In the genomic region with DNA sequence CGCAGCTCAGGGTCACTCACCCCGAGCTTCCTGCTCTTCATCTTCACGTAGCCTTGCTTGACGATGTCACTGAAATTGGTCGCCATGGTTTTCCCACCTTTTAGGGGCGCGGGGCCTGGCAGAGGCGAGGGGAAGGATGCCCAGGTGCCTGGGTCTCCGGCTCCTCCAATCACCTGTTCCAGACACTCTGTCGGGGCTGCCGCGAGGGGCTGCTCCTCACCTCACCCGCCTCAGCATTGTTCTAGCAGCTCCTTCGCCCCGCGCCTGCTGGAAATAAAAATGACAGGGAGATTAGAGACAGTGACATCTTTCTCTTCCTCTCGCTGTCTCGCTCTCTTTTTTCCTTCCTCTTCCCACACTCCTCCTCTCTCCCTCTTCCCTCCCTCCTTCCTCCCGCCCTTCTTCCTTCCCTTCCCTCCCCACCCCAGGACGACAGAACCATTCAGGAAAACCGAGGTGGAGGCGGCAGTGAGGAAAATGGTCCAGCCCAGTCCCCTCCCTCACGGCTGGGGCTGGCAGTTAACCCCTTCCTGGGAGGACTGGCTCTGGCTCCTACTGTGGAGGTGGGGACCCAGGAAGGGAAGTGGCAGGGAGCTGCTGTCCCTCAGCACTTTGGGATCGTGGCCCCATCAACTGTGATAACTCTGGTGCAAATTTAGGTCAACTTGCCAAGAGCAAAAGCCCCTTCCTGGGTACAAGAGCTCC, we compare ENCODE assay signal across 1 cellular context.
TF ChIP-seq lines count a peak whose summit lies in the region.

No MANE protein-coding gene starts in this region.

TF ChIP-seq in HepG2, 621 proteins besides CTCF, POLR2A, EP300 and RAD21 (continues in another document):
- TF ChIP-seq ZNF33B (CRISPR knock-in tag; IDR thresholded peaks at IDR 0.05) (0 out of 2 replicates have a peak, but pooled peaks have one; percentile 18), BHLHE40 (IDR thresholded peaks at IDR 0.05; ENCODE audit: low read length) (peak; percentile 52; the same call in 1 of the 2 replicates), TGIF2 (CRISPR knock-in tag; IDR thresholded peaks at IDR 0.05) (peak; percentile 20; the same call in 1 of the 2 replicates), HOXD1 (CRISPR knock-in tag; IDR thresholded peaks at IDR 0.05) (peak; percentile 52; the same call in 1 of the 2 replicates), YEATS2 (CRISPR knock-in tag; IDR thresholded peaks at IDR 0.05; ENCODE audit: borderline replicate concordance) (peak; percentile 34; the same call in 1 of the 2 replicates), ZFX (CRISPR knock-in tag; IDR thresholded peaks at IDR 0.05; ENCODE audit: low read depth) (no peak), HDAC1 (CRISPR knock-in tag; IDR thresholded peaks at IDR 0.05) (peak; percentile 6), ZNF766 (CRISPR knock-in tag; IDR thresholded peaks at IDR 0.05; ENCODE audit: borderline replicate concordance) (0 out of 2 replicates have a peak, but pooled peaks have one; percentile 38), SRSF1 (optimal IDR thresholded peaks at IDR 0.05; ENCODE audit: low read depth, low read length) (peak; percentile 3), ZNF263 (CRISPR knock-in tag; IDR thresholded peaks at IDR 0.05) (peak; percentile 73), ZNF143 (CRISPR knock-in tag; IDR thresholded peaks at IDR 0.05) (0 out of 2 replicates have a peak, but pooled peaks have one; percentile 26), ZNF101 (CRISPR knock-in tag; IDR thresholded peaks at IDR 0.05; ENCODE audit: borderline replicate concordance, low read depth) (no peak), ZNF883 (CRISPR knock-in tag; IDR thresholded peaks at IDR 0.05; ENCODE audit: not compliant biosample characterization) (no peak), ZNF451 (CRISPR knock-in tag; IDR thresholded peaks at IDR 0.05) (0 out of 2 replicates have a peak, but pooled peaks have one; percentile 42), FOXJ3 (CRISPR knock-in tag; IDR thresholded peaks at IDR 0.05; ENCODE audit: borderline replicate concordance) (no peak), ZIK1 (CRISPR knock-in tag; IDR thresholded peaks at IDR 0.05; ENCODE audit: borderline replicate concordance, low read depth) (0 out of 2 replicates have a peak, but pooled peaks have one; percentile 49), ZNF589 (CRISPR knock-in tag; conservative IDR thresholded peaks at IDR 0.05) (peak; percentile 41; the same call in 1 of the 2 replicates), SP2 (CRISPR knock-in tag; IDR thresholded peaks at IDR 0.05) (no peak), ZMAT3 (CRISPR knock-in tag; conservative IDR thresholded peaks at IDR 0.05) (no peak), ZNF564 (CRISPR knock-in tag; IDR thresholded peaks at IDR 0.05) (no peak), MYC (CRISPR knock-in tag; IDR thresholded peaks at IDR 0.05; ENCODE audit: borderline replicate concordance) (peak; percentile 37; the same call in 1 of the 2 replicates), U2AF2 (IDR thresholded peaks at IDR 0.05; ENCODE audit: low read depth, low read length) (0 out of 2 replicates have a peak, but pooled peaks have one; percentile 61), KDM5B (CRISPR knock-in tag; IDR thresholded peaks at IDR 0.05; ENCODE audit: borderline replicate concordance) (peak; percentile 11; the same call in 1 of the 2 replicates), JDP2 (CRISPR knock-in tag; IDR thresholded peaks at IDR 0.05; ENCODE audit: borderline replicate concordance) (no peak), XRCC5 (optimal IDR thresholded peaks at IDR 0.05; ENCODE audit: low read length) (peak; percentile 35), GPN1 (CRISPR knock-in tag; IDR thresholded peaks at IDR 0.05; ENCODE audit: borderline replicate concordance) (no peak)
- TF ChIP-seq, protein P1, sequence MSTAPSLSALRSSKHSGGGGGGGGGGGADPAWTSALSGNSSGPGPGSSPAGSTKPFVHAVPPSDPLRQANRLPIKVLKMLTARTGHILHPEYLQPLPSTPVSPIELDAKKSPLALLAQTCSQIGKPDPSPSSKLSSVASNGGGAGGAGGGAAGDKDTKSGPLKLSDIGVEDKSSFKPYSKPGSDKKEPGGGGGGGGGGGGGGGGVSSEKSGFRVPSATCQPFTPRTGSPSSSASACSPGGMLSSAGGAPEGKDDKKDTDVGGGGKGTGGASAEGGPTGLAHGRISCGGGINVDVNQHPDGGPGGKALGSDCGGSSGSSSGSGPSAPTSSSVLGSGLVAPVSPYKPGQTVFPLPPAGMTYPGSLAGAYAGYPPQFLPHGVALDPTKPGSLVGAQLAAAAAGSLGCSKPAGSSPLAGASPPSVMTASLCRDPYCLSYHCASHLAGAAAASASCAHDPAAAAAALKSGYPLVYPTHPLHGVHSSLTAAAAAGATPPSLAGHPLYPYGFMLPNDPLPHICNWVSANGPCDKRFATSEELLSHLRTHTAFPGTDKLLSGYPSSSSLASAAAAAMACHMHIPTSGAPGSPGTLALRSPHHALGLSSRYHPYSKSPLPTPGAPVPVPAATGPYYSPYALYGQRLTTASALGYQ (CRISPR knock-in tag; IDR thresholded peaks at IDR 0.05), result no peak
- TF ChIP-seq, protein P2, sequence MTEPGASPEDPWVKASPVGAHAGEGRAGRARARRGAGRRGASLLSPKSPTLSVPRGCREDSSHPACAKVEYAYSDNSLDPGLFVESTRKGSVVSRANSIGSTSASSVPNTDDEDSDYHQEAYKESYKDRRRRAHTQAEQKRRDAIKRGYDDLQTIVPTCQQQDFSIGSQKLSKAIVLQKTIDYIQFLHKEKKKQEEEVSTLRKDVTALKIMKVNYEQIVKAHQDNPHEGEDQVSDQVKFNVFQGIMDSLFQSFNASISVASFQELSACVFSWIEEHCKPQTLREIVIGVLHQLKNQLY (CRISPR knock-in tag; IDR thresholded peaks at IDR 0.05), result no peak
- TF ChIP-seq, protein P3, sequence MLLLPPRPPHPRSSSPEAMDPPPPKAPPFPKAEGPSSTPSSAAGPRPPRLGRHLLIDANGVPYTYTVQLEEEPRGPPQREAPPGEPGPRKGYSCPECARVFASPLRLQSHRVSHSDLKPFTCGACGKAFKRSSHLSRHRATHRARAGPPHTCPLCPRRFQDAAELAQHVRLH (CRISPR knock-in tag; IDR thresholded peaks at IDR 0.05; ENCODE audit: borderline replicate concordance, low read depth), result no peak
- TF ChIP-seq, protein P4, sequence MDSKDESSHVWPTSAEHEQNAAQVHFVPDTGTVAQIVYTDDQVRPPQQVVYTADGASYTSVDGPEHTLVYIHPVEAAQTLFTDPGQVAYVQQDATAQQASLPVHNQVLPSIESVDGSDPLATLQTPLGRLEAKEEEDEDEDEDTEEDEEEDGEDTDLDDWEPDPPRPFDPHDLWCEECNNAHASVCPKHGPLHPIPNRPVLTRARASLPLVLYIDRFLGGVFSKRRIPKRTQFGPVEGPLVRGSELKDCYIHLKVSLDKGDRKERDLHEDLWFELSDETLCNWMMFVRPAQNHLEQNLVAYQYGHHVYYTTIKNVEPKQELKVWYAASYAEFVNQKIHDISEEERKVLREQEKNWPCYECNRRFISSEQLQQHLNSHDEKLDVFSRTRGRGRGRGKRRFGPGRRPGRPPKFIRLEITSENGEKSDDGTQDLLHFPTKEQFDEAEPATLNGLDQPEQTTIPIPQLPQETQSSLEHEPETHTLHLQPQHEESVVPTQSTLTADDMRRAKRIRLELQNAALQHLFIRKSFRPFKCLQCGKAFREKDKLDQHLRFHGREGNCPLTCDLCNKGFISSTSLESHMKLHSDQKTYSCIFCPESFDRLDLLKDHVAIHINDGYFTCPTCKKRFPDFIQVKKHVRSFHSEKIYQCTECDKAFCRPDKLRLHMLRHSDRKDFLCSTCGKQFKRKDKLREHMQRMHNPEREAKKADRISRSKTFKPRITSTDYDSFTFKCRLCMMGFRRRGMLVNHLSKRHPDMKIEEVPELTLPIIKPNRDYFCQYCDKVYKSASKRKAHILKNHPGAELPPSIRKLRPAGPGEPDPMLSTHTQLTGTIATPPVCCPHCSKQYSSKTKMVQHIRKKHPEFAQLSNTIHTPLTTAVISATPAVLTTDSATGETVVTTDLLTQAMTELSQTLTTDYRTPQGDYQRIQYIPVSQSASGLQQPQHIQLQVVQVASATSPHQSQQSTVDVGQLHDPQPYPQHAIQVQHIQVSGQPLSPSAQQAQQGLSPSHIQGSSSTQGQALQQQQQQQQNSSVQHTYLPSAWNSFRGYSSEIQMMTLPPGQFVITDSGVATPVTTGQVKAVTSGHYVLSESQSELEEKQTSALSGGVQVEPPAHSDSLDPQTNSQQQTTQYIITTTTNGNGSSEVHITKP (CRISPR knock-in tag; IDR thresholded peaks at IDR 0.05; ENCODE audit: low read depth), result peak; percentile 98
- TF ChIP-seq, protein P5, sequence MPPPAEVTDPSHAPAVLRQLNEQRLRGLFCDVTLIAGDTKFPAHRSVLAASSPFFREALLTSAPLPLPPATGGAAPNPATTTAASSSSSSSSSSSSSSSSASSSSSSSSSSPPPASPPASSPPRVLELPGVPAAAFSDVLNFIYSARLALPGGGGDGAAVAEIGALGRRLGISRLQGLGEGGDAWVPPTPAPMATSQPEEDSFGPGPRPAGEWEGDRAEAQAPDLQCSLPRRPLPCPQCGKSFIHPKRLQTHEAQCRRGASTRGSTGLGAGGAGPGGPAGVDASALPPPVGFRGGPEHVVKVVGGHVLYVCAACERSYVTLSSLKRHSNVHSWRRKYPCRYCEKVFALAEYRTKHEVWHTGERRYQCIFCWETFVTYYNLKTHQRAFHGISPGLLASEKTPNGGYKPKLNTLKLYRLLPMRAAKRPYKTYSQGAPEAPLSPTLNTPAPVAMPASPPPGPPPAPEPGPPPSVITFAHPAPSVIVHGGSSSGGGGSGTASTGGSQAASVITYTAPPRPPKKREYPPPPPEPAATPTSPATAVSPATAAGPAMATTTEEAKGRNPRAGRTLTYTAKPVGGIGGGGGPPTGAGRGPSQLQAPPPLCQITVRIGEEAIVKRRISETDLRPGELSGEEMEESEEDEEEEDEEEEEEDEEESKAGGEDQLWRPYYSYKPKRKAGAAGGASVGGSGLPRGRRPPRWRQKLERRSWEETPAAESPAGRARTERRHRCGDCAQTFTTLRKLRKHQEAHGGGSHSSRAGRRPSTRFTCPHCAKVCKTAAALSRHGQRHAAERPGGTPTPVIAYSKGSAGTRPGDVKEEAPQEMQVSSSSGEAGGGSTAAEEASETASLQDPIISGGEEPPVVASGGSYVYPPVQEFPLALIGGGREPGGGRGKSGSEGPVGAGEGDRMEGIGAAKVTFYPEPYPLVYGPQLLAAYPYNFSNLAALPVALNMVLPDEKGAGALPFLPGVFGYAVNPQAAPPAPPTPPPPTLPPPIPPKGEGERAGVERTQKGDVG (CRISPR knock-in tag; IDR thresholded peaks at IDR 0.05; ENCODE audit: borderline replicate concordance), result no peak
- TF ChIP-seq, protein P6, sequence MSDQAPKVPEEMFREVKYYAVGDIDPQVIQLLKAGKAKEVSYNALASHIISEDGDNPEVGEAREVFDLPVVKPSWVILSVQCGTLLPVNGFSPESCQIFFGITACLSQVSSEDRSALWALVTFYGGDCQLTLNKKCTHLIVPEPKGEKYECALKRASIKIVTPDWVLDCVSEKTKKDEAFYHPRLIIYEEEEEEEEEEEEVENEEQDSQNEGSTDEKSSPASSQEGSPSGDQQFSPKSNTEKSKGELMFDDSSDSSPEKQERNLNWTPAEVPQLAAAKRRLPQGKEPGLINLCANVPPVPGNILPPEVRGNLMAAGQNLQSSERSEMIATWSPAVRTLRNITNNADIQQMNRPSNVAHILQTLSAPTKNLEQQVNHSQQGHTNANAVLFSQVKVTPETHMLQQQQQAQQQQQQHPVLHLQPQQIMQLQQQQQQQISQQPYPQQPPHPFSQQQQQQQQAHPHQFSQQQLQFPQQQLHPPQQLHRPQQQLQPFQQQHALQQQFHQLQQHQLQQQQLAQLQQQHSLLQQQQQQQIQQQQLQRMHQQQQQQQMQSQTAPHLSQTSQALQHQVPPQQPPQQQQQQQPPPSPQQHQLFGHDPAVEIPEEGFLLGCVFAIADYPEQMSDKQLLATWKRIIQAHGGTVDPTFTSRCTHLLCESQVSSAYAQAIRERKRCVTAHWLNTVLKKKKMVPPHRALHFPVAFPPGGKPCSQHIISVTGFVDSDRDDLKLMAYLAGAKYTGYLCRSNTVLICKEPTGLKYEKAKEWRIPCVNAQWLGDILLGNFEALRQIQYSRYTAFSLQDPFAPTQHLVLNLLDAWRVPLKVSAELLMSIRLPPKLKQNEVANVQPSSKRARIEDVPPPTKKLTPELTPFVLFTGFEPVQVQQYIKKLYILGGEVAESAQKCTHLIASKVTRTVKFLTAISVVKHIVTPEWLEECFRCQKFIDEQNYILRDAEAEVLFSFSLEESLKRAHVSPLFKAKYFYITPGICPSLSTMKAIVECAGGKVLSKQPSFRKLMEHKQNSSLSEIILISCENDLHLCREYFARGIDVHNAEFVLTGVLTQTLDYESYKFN (CRISPR knock-in tag; conservative IDR thresholded peaks at IDR 0.05), result no peak
- TF ChIP-seq, protein P7, sequence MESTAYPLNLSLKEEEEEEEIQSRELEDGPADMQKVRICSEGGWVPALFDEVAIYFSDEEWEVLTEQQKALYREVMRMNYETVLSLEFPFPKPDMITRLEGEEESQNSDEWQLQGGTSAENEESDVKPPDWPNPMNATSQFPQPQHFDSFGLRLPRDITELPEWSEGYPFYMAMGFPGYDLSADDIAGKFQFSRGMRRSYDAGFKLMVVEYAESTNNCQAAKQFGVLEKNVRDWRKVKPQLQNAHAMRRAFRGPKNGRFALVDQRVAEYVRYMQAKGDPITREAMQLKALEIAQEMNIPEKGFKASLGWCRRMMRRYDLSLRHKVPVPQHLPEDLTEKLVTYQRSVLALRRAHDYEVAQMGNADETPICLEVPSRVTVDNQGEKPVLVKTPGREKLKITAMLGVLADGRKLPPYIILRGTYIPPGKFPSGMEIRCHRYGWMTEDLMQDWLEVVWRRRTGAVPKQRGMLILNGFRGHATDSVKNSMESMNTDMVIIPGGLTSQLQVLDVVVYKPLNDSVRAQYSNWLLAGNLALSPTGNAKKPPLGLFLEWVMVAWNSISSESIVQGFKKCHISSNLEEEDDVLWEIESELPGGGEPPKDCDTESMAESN (CRISPR knock-in tag; conservative IDR thresholded peaks at IDR 0.05), result peak; percentile 51; the same call in 1 of the 2 replicates
- TF ChIP-seq, protein P8, sequence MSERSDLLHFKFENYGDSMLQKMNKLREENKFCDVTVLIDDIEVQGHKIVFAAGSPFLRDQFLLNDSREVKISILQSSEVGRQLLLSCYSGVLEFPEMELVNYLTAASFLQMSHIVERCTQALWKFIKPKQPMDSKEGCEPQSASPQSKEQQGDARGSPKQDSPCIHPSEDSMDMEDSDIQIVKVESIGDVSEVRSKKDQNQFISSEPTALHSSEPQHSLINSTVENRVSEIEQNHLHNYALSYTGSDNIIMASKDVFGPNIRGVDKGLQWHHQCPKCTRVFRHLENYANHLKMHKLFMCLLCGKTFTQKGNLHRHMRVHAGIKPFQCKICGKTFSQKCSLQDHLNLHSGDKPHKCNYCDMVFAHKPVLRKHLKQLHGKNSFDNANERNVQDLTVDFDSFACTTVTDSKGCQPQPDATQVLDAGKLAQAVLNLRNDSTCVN (CRISPR knock-in tag; IDR thresholded peaks at IDR 0.05; ENCODE audit: borderline replicate concordance), result 0 out of 2 replicates have a peak, but pooled peaks have one; percentile 20
